In the genomic region with DNA sequence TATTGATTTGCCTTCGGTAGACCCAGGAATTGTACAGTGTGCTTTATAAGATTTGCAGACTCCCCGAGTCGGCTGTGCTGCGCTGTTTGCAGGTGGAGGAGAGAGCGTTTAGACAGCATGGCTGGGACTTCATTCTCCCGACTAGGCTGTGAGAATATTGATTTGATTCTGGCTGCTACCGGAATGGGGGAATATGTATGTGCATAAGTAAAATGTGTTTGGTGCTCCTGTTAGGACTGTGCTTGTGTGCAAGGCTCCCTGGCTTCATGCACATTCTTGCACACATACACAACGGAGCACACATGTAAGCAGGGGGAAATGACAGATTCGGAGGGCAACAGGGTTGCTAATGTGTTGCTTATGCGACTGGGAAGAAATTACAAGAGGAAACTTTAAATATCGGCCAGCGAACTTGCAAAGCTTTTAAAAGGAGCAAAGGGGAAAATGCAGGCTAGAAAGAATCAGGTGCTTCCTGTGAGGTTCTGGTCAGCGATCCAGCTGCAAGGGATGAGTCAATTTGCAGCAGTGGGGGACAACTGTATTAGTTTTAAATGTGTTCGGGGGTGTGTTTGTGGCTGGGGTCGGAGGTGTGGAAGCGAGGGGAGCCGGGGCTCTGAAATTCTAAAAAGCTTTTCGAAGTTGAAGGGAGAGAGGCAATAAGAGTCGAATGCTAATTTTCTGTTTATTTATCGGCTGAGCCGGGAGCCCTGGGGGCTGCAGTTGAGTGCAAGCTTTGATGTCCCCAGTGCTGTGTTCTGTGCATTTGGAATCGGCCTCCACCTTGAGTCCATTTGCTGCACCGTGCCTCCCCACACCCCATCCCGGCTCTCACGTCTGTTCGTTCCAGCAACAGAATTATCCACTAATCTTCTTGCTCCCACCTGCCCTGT, we compare ENCODE assay signal across 13 cellular contexts. TPM values are rescaled to one million over a fixed set of nuclear protein-coding genes. Genes with fewer than 3 reads are reported as not detected.
DNase-seq lines count a peak whose midpoint lies in the region; ATAC-seq and TF ChIP-seq lines count a peak whose summit lies in the region.
"Had no signal": no experiment of that assay in that cellular context is flagged by ENCODE, and none has a peak within 500 bp of the region (broad histone marks: within the 10 kb centered on the region; RNA-seq: fewer than 3 reads in every experiment).

No MANE protein-coding gene starts in this region.

- DNase-seq in DMS79 (lab: John Stamatoyannopoulos, UW) (peak; percentile 9), NCI-H526 (lab: John Stamatoyannopoulos, UW) (peak; percentile 56 to 70), globus pallidus (ENCODE audit: low spot score) (peak; percentile 65), NOMO-1 treated with dmso at 0.1 percent for 144 hours (lab: John Stamatoyannopoulos, UW; ENCODE audit: unreplicated experiment) (no peak), Calu3 (no peak), aorta (no peak)
- DNase-seq: effector CD8-positive, alpha-beta T cell; foreskin melanocyte; NCI-H1092; NCI-H510A had no signal

- WGBS in aorta, 2 donors, result 10 to 12% methylated on average over 26 of the region's 26 CpGs

- intact Hi-C loops in Calu3 (cut with micrococcal nuclease; ENCODE audit: unreplicated experiment), result no loop called here
- intact Hi-C loops in aorta (cut with DNase I), result no loop called here

- no peak for TF ChIP-seq CTCF in Calu3 (IDR thresholded peaks at IDR 0.05; ENCODE audit: unreplicated experiment)

- peaks cover 4% of the 10 kb centered on the region for H3K9me3 Mint-ChIP-seq in Calu3 (ENCODE audit: low read depth, unreplicated experiment)
- H3K9me3 Mint-ChIP-seq: nephron progenitor cell had no signal

- peak overlapping the region; percentile 59 for H3K4me3 ChIP-seq in rectal smooth muscle tissue (ENCODE audit: low read length)
- no peak overlapping the region for H3K4me3 ChIP-seq in aorta (ENCODE audit: low read length in 2 of 2)

- H3K27me3 ChIP-seq in rectal smooth muscle tissue (ENCODE audit: control insufficient read depth, insufficient read depth, low read length) (no peaks in the 10 kb centered on the region), aorta (ENCODE audit: control insufficient read depth in 1 of 2, insufficient read depth in 2 of 2, low read length in 1 of 2) (no peaks in the 10 kb centered on the region)

- no peak overlapping the region for H3K9ac ChIP-seq in rectal smooth muscle tissue (ENCODE audit: low read length)

- no peaks in the 10 kb centered on the region for H3K36me3 Mint-ChIP-seq in Calu3 (ENCODE audit: insufficient read depth, unreplicated experiment)

- no peaks in the 10 kb centered on the region for H3K36me3 ChIP-seq in rectal smooth muscle tissue (ENCODE audit: control insufficient read depth, insufficient read depth, low read length)
- H3K36me3 ChIP-seq in aorta (ENCODE audit: control insufficient read depth in 1 of 2, insufficient read depth in 2 of 2, low read length in 1 of 2), result no peaks in the 10 kb centered on the region

- no peak overlapping the region for H3K4me3 Mint-ChIP-seq in Calu3 (ENCODE audit: low read depth, unreplicated experiment)
- H3K4me3 Mint-ChIP-seq: nephron progenitor cell had no signal

- CTCF ChIA-PET in Calu3 (lab: Charles Lee), result no interaction called here

- no peaks in the 10 kb centered on the region for H3K4me1 ChIP-seq in rectal smooth muscle tissue (ENCODE audit: control insufficient read depth, insufficient read depth, low read length)
- no peaks in the 10 kb centered on the region for H3K4me1 ChIP-seq in aorta (ENCODE audit: control insufficient read depth in 1 of 2, insufficient read depth in 2 of 2, low read length in 2 of 2)

- H3K4me1 Mint-ChIP-seq in Calu3 (ENCODE audit: low read depth, unreplicated experiment), result no peaks in the 10 kb centered on the region

- BruUV-seq in Calu3 (replicated peaks; lab: Mats Ljungman, UMichigan), result no TSS peak

- H3K27me3 Mint-ChIP-seq in Calu3 (ENCODE audit: unreplicated experiment), result no peaks in the 10 kb centered on the region

- H3K27ac ChIP-seq in rectal smooth muscle tissue (ENCODE audit: low read depth, low read length), result no peak overlapping the region
- no peak overlapping the region for H3K27ac ChIP-seq in aorta (ENCODE audit: low read depth in 1 of 2, low read length in 2 of 2)

- ATAC-seq in GM21526 (IDR thresholded peaks at IDR 0.05; ENCODE audit: low FRiP score, unreplicated experiment) (no peak), aorta (ENCODE audit: low FRiP score) (no peak)

- H3K9me3 ChIP-seq in aorta (ENCODE audit: control insufficient read depth, low read length), result no peaks in the 10 kb centered on the region

- H3K27ac Mint-ChIP-seq in Calu3 (ENCODE audit: unreplicated experiment), result no peak overlapping the region
- H3K27ac Mint-ChIP-seq: nephron progenitor cell had no signal

RNA-seq across cellular contexts. Expression of gene NTM, which starts 0.7 kb away (rescaled TPM):
- total RNA-seq in Calu3 (2022) (not detected in 2 replicates), aorta (1 to 10 TPM; 1.9 to 5.3 TPM)
- polyA plus RNA-seq in aorta, result under 1 TPM in 1 of 2 donors, not detected in 1; 0.28 TPM

Comparison
In these comparisons a context has a peak if more than half of its experiments do, and no peak if none do; other contexts are left out.
1. DNase-seq: peak in DMS79 (single experiment), NCI-H526 (2 of 2) and globus pallidus (single experiment); none in NOMO-1 treated with dmso at 0.1 percent for 144 hours (single experiment), Calu3 (single experiment) and aorta (0 of 2).